Comparison of ENCODE assay signal across 8 cellular contexts in genomic region chr1:154960446-154961136, GRCh38. TPM values are rescaled to one million over a fixed set of nuclear protein-coding genes. Genes with fewer than 3 reads are reported as not detected.
DNase-seq lines count a peak whose midpoint lies in the region; ATAC-seq, FAIRE-seq and TF ChIP-seq lines count a peak whose summit lies in the region.

No MANE protein-coding gene starts in this region.

- 26% methylated on average over 10 of the region's 10 CpGs for WGBS in suprapubic skin

- peak overlapping the region; percentile 87 for H3K9ac ChIP-seq in keratinocyte (ENCODE audit: control insufficient read depth, extremely low read depth, insufficient read depth, low read length)

- no peak for TF ChIP-seq CTCF in keratinocyte (optimal IDR thresholded peaks at IDR 0.05 in 1 of 3, IDR thresholded peaks at IDR 0.05 in 1 of 3, conservative IDR thresholded peaks at IDR 0.05 in 1 of 3; ENCODE audit: extremely low read depth in 1 of 3, insufficient read depth in 2 of 3, low read length in 3 of 3)
- TF ChIP-seq CTCF in suprapubic skin (IDR thresholded peaks at IDR 0.05): no peak

- H4K20me1 ChIP-seq in keratinocyte (ENCODE audit: control insufficient read depth, extremely low read depth, insufficient read depth, low read length): no peaks in the 10 kb centered on the region

- H3K9me3 ChIP-seq in keratinocyte (ENCODE audit: control insufficient read depth, low read depth, low read length): no peaks in the 10 kb centered on the region
- H3K9me3 ChIP-seq in suprapubic skin: no peaks in the 10 kb centered on the region

- H3K36me3 Mint-ChIP-seq in T-helper 1 cell treated with Interleukin-12 subunit alpha and Interleukin-12 subunit beta and Interleukin-4 antibody, amounts not matched to agents 30 μg/mL and 1 μg/mL, for 36 hours (ENCODE audit: low read depth): peaks cover 24% of the 10 kb centered on the region
- peaks cover 22% of the 10 kb centered on the region for H3K36me3 Mint-ChIP-seq in activated naive CD8-positive, alpha-beta T cell treated with anti-CD3 and anti-CD28 coated beads for 36 hours

- H3K27ac ChIP-seq in keratinocyte (ENCODE audit: control insufficient read depth, insufficient read depth, low read length) (peak overlapping the region; percentile 81), suprapubic skin (peak overlapping the region; percentile 99)

- H3K4me3 ChIP-seq in keratinocyte (ENCODE audit: control insufficient read depth in 2 of 3, extremely low read depth in 1 of 3, insufficient read depth in 2 of 3, low read depth in 1 of 3, low read length in 3 of 3) (peak overlapping the region; percentile 62 to 96 (median 90)), suprapubic skin (peak overlapping the region; percentile 90)

- no peaks in the 10 kb centered on the region for H3K27me3 Mint-ChIP-seq in T-helper 1 cell treated with Interleukin-12 subunit alpha and Interleukin-12 subunit beta and Interleukin-4 antibody, amounts not matched to agents 30 μg/mL and 1 μg/mL, for 36 hours (ENCODE audit: low read depth)
- no peaks in the 10 kb centered on the region for H3K27me3 Mint-ChIP-seq in activated naive CD8-positive, alpha-beta T cell treated with anti-CD3 and anti-CD28 coated beads for 36 hours

- H3K4me2 ChIP-seq in keratinocyte (ENCODE audit: control insufficient read depth, extremely low read depth, insufficient read depth, low read depth, low read length): peak overlapping the region; percentile 100

- H3K79me2 ChIP-seq in keratinocyte (ENCODE audit: control insufficient read depth, insufficient read depth, low read length): peaks cover 24% of the 10 kb centered on the region

- DNase-seq in T-helper 1 cell (no peak), keratinocyte (ENCODE audit: low read depth, low spot score) (no peak), suprapubic skin (ENCODE audit: low spot score in 2 of 2) (no peak), glomerular visceral epithelial cell (ENCODE audit: extremely low spot score) (no peak)
- no peak for DNase-seq in activated naive CD8-positive, alpha-beta T cell treated with anti-CD3 and anti-CD28 coated beads for 36 hours

- peak overlapping the region; percentile 95 for H3K4me3 Mint-ChIP-seq in T-helper 1 cell treated with Interleukin-12 subunit alpha and Interleukin-12 subunit beta and Interleukin-4 antibody, amounts not matched to agents 30 μg/mL and 1 μg/mL, for 36 hours
- H3K4me3 Mint-ChIP-seq in activated naive CD8-positive, alpha-beta T cell treated with anti-CD3 and anti-CD28 coated beads for 36 hours: peak overlapping the region; percentile 97

- H3K9me1 ChIP-seq in keratinocyte (ENCODE audit: control insufficient read depth, extremely low read depth, insufficient read depth, low read length): no peaks in the 10 kb centered on the region

- TF ChIP-seq EP300 in suprapubic skin (IDR thresholded peaks at IDR 0.05): no peak

- dilution Hi-C loops in keratinocyte (cut with MboI; ENCODE audit: extremely low pct_ligation_motif_present, low sequenced_read_pairs): no loop called here

- no peak for TF ChIP-seq POLR2A in suprapubic skin (IDR thresholded peaks at IDR 0.05)

- H2AFZ ChIP-seq in keratinocyte (ENCODE audit: control insufficient read depth, low read length): peak overlapping the region; percentile 49

- H3K9me3 Mint-ChIP-seq in T-helper 1 cell treated with Interleukin-12 subunit alpha and Interleukin-12 subunit beta and Interleukin-4 antibody, amounts not matched to agents 30 μg/mL and 1 μg/mL, for 36 hours: no peaks in the 10 kb centered on the region
- H3K9me3 Mint-ChIP-seq in activated naive CD8-positive, alpha-beta T cell treated with anti-CD3 and anti-CD28 coated beads for 36 hours: no peaks in the 10 kb centered on the region

- H3K27ac Mint-ChIP-seq in T-helper 1 cell treated with Interleukin-12 subunit alpha and Interleukin-12 subunit beta and Interleukin-4 antibody, amounts not matched to agents 30 μg/mL and 1 μg/mL, for 36 hours: peak overlapping the region; percentile 88
- peak overlapping the region; percentile 92 for H3K27ac Mint-ChIP-seq in activated naive CD8-positive, alpha-beta T cell treated with anti-CD3 and anti-CD28 coated beads for 36 hours

- no peak for FAIRE-seq in keratinocyte (lab: Jason Lieb, UNC)

- H3K27me3 ChIP-seq in keratinocyte (ENCODE audit: control insufficient read depth, extremely low read depth, insufficient read depth, low read length) (no peaks in the 10 kb centered on the region), suprapubic skin (no peaks in the 10 kb centered on the region)

- peaks cover 35% of the 10 kb centered on the region for H3K4me1 Mint-ChIP-seq in T-helper 1 cell treated with Interleukin-12 subunit alpha and Interleukin-12 subunit beta and Interleukin-4 antibody, amounts not matched to agents 30 μg/mL and 1 μg/mL, for 36 hours (ENCODE audit: low read depth)
- H3K4me1 Mint-ChIP-seq in activated naive CD8-positive, alpha-beta T cell treated with anti-CD3 and anti-CD28 coated beads for 36 hours: peaks cover 43% of the 10 kb centered on the region

- H3K4me1 ChIP-seq in keratinocyte (ENCODE audit: control insufficient read depth, extremely low read depth, insufficient read depth, low read length): peaks cover 37% of the 10 kb centered on the region
- H3K4me1 ChIP-seq in suprapubic skin: peaks cover 53% of the 10 kb centered on the region

- peaks cover 22 to 37% of the 10 kb centered on the region in 2 experiments for H3K36me3 ChIP-seq in keratinocyte (ENCODE audit: control insufficient read depth in 2 of 2, extremely low read depth in 1 of 2, insufficient read depth in 2 of 2, low read length in 2 of 2)
- H3K36me3 ChIP-seq in suprapubic skin: peaks cover 46% of the 10 kb centered on the region

- ATAC-seq in HG03571 (IDR thresholded peaks at IDR 0.05; ENCODE audit: unreplicated experiment) (no peak), GM18498 (IDR thresholded peaks at IDR 0.05; ENCODE audit: unreplicated experiment) (no peak)

RNA-seq across cellular contexts. Expression of gene PYGO2, which starts 1.0 kb away (rescaled TPM):
- total RNA-seq in activated naive CD8-positive, alpha-beta T cell treated with anti-CD3 and anti-CD28 coated beads for 36 hours: 10 to 100 TPM; 24.2 to 25.1 TPM
- polyA plus RNA-seq in keratinocyte: 15.1 to 22.3 TPM (median 15.9 TPM) in 3 replicates
- polyA plus RNA-seq in keratinocyte (2011; ENCODE audit: low read depth): 2.4 TPM
- polyA plus RNA-seq in keratinocyte (2011; cell fraction: cytosol; rRNA removed): 15.2 and 15.6 TPM in 2 replicates
- polyA plus RNA-seq in keratinocyte (2011; cell fraction: nucleus; rRNA removed): 33.6 and 33.8 TPM in 2 replicates
- polyA plus RNA-seq in keratinocyte (2012; ENCODE audit: low replicate concordance): 16.4 and 18.9 TPM in 2 replicates
- 15.5 to 20.0 TPM (median 15.6 TPM) in 3 replicates for polyA minus RNA-seq in keratinocyte
- polyA minus RNA-seq in keratinocyte (2011; cell fraction: cytosol; rRNA and poly(A)+ RNA removed): 20.5 TPM
- 10.2 and 12.9 TPM in 2 replicates for polyA minus RNA-seq in keratinocyte (2011; cell fraction: nucleus; rRNA and poly(A)+ RNA removed)
- total RNA-seq in suprapubic skin: 10 to 100 TPM; 34.2 to 46.7 (median 35.3) TPM

RNA-seq across cellular contexts. Expression of gene PBXIP1, which starts 4.7 kb away (rescaled TPM):
- total RNA-seq in activated naive CD8-positive, alpha-beta T cell treated with anti-CD3 and anti-CD28 coated beads for 36 hours: 10 to 100 TPM; 12.2 to 13.2 TPM
- 15.1 to 29.9 TPM (median 15.6 TPM) in 3 replicates for polyA plus RNA-seq in keratinocyte
- polyA plus RNA-seq in keratinocyte (2011; ENCODE audit: low read depth): 5.8 TPM
- polyA plus RNA-seq in keratinocyte (2011; cell fraction: cytosol; rRNA removed): 4.9 and 7.7 TPM in 2 replicates
- polyA plus RNA-seq in keratinocyte (2011; cell fraction: nucleus; rRNA removed): 45.9 and 54.4 TPM in 2 replicates
- polyA plus RNA-seq in keratinocyte (2012; ENCODE audit: low replicate concordance): 15.9 and 21.9 TPM in 2 replicates
- polyA minus RNA-seq in keratinocyte: 12.5 to 24.5 TPM (median 20.5 TPM) in 3 replicates
- polyA minus RNA-seq in keratinocyte (2011; cell fraction: cytosol; rRNA and poly(A)+ RNA removed): 12.5 TPM
- 46.6 and 54.2 TPM in 2 replicates for polyA minus RNA-seq in keratinocyte (2011; cell fraction: nucleus; rRNA and poly(A)+ RNA removed)
- total RNA-seq in suprapubic skin: 10 to 100 TPM; 41.4 to 67.4 (median 61.3) TPM

RNA-seq across cellular contexts. Expression of gene SHC1, which starts 10.0 kb away (rescaled TPM):
- 10 to 100 TPM; 34.7 to 38.4 TPM for total RNA-seq in activated naive CD8-positive, alpha-beta T cell treated with anti-CD3 and anti-CD28 coated beads for 36 hours
- polyA plus RNA-seq in keratinocyte: 245 to 385 TPM (median 272 TPM) in 3 replicates
- polyA plus RNA-seq in keratinocyte (2011; ENCODE audit: low read depth): 41.9 TPM
- polyA plus RNA-seq in keratinocyte (2011; cell fraction: cytosol; rRNA removed): 316 and 399 TPM in 2 replicates
- polyA plus RNA-seq in keratinocyte (2011; cell fraction: nucleus; rRNA removed): 637 and 800 TPM in 2 replicates
- 195 and 241 TPM in 2 replicates for polyA plus RNA-seq in keratinocyte (2012; ENCODE audit: low replicate concordance)
- polyA minus RNA-seq in keratinocyte: 280 to 465 TPM (median 409 TPM) in 3 replicates
- 214 TPM for polyA minus RNA-seq in keratinocyte (2011; cell fraction: cytosol; rRNA and poly(A)+ RNA removed)
- 152 and 244 TPM in 2 replicates for polyA minus RNA-seq in keratinocyte (2011; cell fraction: nucleus; rRNA and poly(A)+ RNA removed)
- 100 to 1,000 TPM in 1 of 4 donors, 10 to 100 TPM in 3; 54.5 to 102 (median 69.5) TPM for total RNA-seq in suprapubic skin

RNA-seq across cellular contexts. Expression of gene CKS1B, which starts 13.9 kb away (rescaled TPM):
- total RNA-seq in activated naive CD8-positive, alpha-beta T cell treated with anti-CD3 and anti-CD28 coated beads for 36 hours: 100 to 1,000 TPM; 156 TPM
- 133 to 300 TPM (median 217 TPM) in 3 replicates for polyA plus RNA-seq in keratinocyte
- polyA plus RNA-seq in keratinocyte (2011; ENCODE audit: low read depth): 8.8 TPM
- polyA plus RNA-seq in keratinocyte (2011; cell fraction: cytosol; rRNA removed): 204 and 245 TPM in 2 replicates
- polyA plus RNA-seq in keratinocyte (2011; cell fraction: nucleus; rRNA removed): 66.6 and 66.9 TPM in 2 replicates
- 78.8 and 129 TPM in 2 replicates for polyA plus RNA-seq in keratinocyte (2012; ENCODE audit: low replicate concordance)
- polyA minus RNA-seq in keratinocyte: 75.8 to 128 TPM (median 83.8 TPM) in 3 replicates
- polyA minus RNA-seq in keratinocyte (2011; cell fraction: cytosol; rRNA and poly(A)+ RNA removed): 44.7 TPM
- polyA minus RNA-seq in keratinocyte (2011; cell fraction: nucleus; rRNA and poly(A)+ RNA removed): 10.4 and 19.9 TPM in 2 replicates
- total RNA-seq in suprapubic skin: 10 to 100 TPM; 37.8 to 55.4 (median 49.7) TPM

RNA-seq across cellular contexts. Expression of gene FLAD1, which starts 22.6 kb away (rescaled TPM):
- 10 to 100 TPM; 54.2 to 56.1 TPM for total RNA-seq in activated naive CD8-positive, alpha-beta T cell treated with anti-CD3 and anti-CD28 coated beads for 36 hours
- polyA plus RNA-seq in keratinocyte: 44.7 to 101 TPM (median 51.4 TPM) in 3 replicates
- polyA plus RNA-seq in keratinocyte (2011; ENCODE audit: low read depth): 39.1 TPM
- 46.5 and 61.9 TPM in 2 replicates for polyA plus RNA-seq in keratinocyte (2011; cell fraction: cytosol; rRNA removed)
- polyA plus RNA-seq in keratinocyte (2011; cell fraction: nucleus; rRNA removed): 99.8 and 124 TPM in 2 replicates
- 54.2 and 66.7 TPM in 2 replicates for polyA plus RNA-seq in keratinocyte (2012; ENCODE audit: low replicate concordance)
- 68.7 to 133 TPM (median 68.8 TPM) in 3 replicates for polyA minus RNA-seq in keratinocyte
- polyA minus RNA-seq in keratinocyte (2011; cell fraction: cytosol; rRNA and poly(A)+ RNA removed): 74.1 TPM
- polyA minus RNA-seq in keratinocyte (2011; cell fraction: nucleus; rRNA and poly(A)+ RNA removed): 39.9 and 40.5 TPM in 2 replicates
- 10 to 100 TPM; 42.0 to 59.7 (median 52.3) TPM for total RNA-seq in suprapubic skin
